17 cellular contexts compared by ENCODE assay signal in the genomic region with DNA sequence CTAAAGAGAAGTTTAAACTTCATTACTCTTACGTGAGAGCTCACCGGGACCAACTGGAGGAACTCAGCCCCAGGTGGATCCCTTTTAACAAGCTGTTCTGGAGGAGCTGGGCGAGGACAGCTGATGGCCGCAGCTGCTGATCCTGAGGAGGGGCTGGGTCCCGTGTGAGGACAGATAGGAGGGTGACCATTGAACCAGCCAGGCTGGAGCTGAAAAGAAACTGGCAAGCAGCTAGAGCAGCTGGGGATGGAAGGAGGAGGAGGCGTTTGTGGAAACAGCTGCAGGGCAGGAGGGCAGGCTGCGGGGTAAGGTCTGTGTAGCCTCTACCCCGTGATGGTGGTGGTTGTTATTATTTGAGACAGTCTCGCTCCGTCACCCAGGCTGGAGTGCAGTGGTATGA.
DNase-seq lines count a peak whose midpoint lies in the region; ATAC-seq, FAIRE-seq and TF ChIP-seq lines count a peak whose summit lies in the region.
"Had no signal": no experiment of that assay in that cellular context is flagged by ENCODE, and none has a peak within 500 bp of the region (broad histone marks: within the 10 kb centered on the region; RNA-seq: fewer than 3 reads in every experiment).

No MANE protein-coding gene starts in this region.

- peak overlapping the region; percentile 32 for H3K4me3 Mint-ChIP-seq in nephron progenitor cell
- H3K4me3 Mint-ChIP-seq: CD8-positive, alpha-beta memory T cell; T-helper 1 cell treated with Interleukin-12 subunit alpha and Interleukin-12 subunit beta and Interleukin-4 antibody, amounts not matched to agents 30 μg/mL and 1 μg/mL, for 36 hours had no signal

- no peak overlapping the region for H3K27ac Mint-ChIP-seq in nephron progenitor cell
- no peak overlapping the region for H3K27ac Mint-ChIP-seq in activated naive CD4-positive, alpha-beta T cell treated with anti-CD3 and anti-CD28 coated beads, Interleukin-2, amount 50 U/mL, for 72 hours
- H3K27ac Mint-ChIP-seq: T-helper 1 cell treated with Interleukin-12 subunit alpha and Interleukin-12 subunit beta and Interleukin-4 antibody, amounts not matched to agents 30 μg/mL and 1 μg/mL, for 36 hours had no signal

- peaks cover 50% of the 10 kb centered on the region for H3K4me1 Mint-ChIP-seq in nephron progenitor cell
- H3K4me1 Mint-ChIP-seq: CD8-positive, alpha-beta memory T cell had no signal

- no peak for TF ChIP-seq RAD21 in A549 (conservative IDR thresholded peaks at IDR 0.05 in 1 of 2, IDR thresholded peaks at IDR 0.05 in 1 of 2)

- H3F3A ChIP-seq in PC-9 (ENCODE audit: insufficient read depth, low read depth): peaks cover 22% of the 10 kb centered on the region

- H3K27me3 ChIP-seq in PC-9 (ENCODE audit: insufficient read depth, low read depth): no peaks in the 10 kb centered on the region

- H3K4me1 ChIP-seq in A549: peaks cover 15% of the 10 kb centered on the region
- H3K4me1 ChIP-seq in PC-9 (replicated peaks; ENCODE audit: insufficient read depth): peaks cover 23% of the 10 kb centered on the region

- H3K9me3 ChIP-seq in A549 (no peaks in the 10 kb centered on the region), PC-9 (ENCODE audit: insufficient read depth, low read depth) (no peaks in the 10 kb centered on the region)

- no TSS peak for BruUV-seq in PC-9 (replicated peaks; lab: Mats Ljungman, UMichigan)

- DNase-seq in A549 (ENCODE audit: low read depth in 1 of 2, low spot score in 1 of 2) (no peak), PC-9 (no peak), fibroblast of villous mesenchyme (ENCODE audit: low read depth) (peak; percentile 72), nephron progenitor cell (no peak), HuH-7.5 (ENCODE audit: low spot score) (no peak)
- no peak for DNase-seq in activated naive CD4-positive, alpha-beta T cell treated with anti-CD3 and anti-CD28 coated beads, Interleukin-2, amount 50 U/mL, for 72 hours (ENCODE audit: low spot score in 2 of 2)
- DNase-seq: activated CD4-positive, CD25-positive, alpha-beta regulatory T cell; activated naive CD4-positive, alpha-beta T cell; CD8-positive, alpha-beta memory T cell; NCI-H1092; stimulated activated naive CD8-positive, alpha-beta T cell treated with anti-CD3 and anti-CD28 coated beads, Interleukin-15, Interleukin-2, amounts not matched to agents 100 U/mL and 50 U/mL, for 24 hours had no signal

- peak overlapping the region; percentile 17; the same call in 1 of the 2 replicates for H2AFZ ChIP-seq in PC-9

- TF ChIP-seq POLR2A in A549 (IDR thresholded peaks at IDR 0.05; ENCODE audit: low read length): no peak

- CTCF ChIA-PET in A549 (lab: Yijun Ruan, JAX): interaction anchor here (0.5 to 3.1 kb wide), 11 partner anchors 9 to 466 kb away, joined by 3 to 32 read pairs (median 4); no protein-coding TSS in a partner anchor
- CTCF ChIA-PET in PC-9 (lab: Charles Lee): interaction anchor here (0.6 kb wide), 1 partner anchor 132 kb away, joined by 4 read pairs; no protein-coding TSS in a partner anchor

- peaks cover 46% of the 10 kb centered on the region for H3K27me3 Mint-ChIP-seq in nephron progenitor cell (ENCODE audit: low read depth, poor library complexity)

- POLR2A ChIA-PET in A549 (lab: Yijun Ruan, JAX): no interaction called here
- POLR2A ChIA-PET in PC-9 (lab: Charles Lee; ENCODE audit: unreplicated experiment): interaction anchor here (0.6 kb wide), 2 partner anchors 26 to 252 kb away, joined by 3 to 4 read pairs; no protein-coding TSS in a partner anchor

- H3K4me3 ChIP-seq in A549 (no peak overlapping the region), PC-9 (peak overlapping the region; percentile 5; the same call in 1 of the 2 replicates), fibroblast of villous mesenchyme (ENCODE audit: low read depth, low read length) (peak overlapping the region; percentile 27)
- H3K4me3 ChIP-seq: K562 had no signal

- ATAC-seq in A549 (peak; percentile 22 to 24; a peak in 4 of 6 replicates), GM21786 (IDR thresholded peaks at IDR 0.05; ENCODE audit: unreplicated experiment) (no peak), HG02571 (IDR thresholded peaks at IDR 0.05; ENCODE audit: unreplicated experiment) (no peak)
- no peak for ATAC-seq in activated naive CD4-positive, alpha-beta T cell treated with anti-CD3 and anti-CD28 coated beads, Interleukin-2, amount 50 U/mL, for 72 hours
- ATAC-seq: stimulated activated naive CD8-positive, alpha-beta T cell treated with anti-CD3 and anti-CD28 coated beads, Interleukin-15, Interleukin-2, amounts not matched to agents 100 U/mL and 50 U/mL, for 24 hours had no signal

- H3K36me3 ChIP-seq in PC-9 (ENCODE audit: low read depth): no peaks in the 10 kb centered on the region

- TF ChIP-seq EP300 in A549 (IDR thresholded peaks at IDR 0.05): no peak

- WGBS in A549 (ENCODE audit: missing lambda C conversion rate): 87% methylated on average over 10 of the region's 10 CpGs

- no peaks in the 10 kb centered on the region for H3K9me2 ChIP-seq in PC-9 (ENCODE audit: insufficient read depth)

- peak overlapping the region; percentile 67 for H3K4me2 ChIP-seq in A549
- H3K4me2 ChIP-seq in PC-9: peak overlapping the region; percentile 60

- intact Hi-C loops in PC-9 (cut with micrococcal nuclease; ENCODE audit: unreplicated experiment): no loop called here

- peak overlapping the region; percentile 61 to 68 for H3K27ac ChIP-seq in A549
- H3K27ac ChIP-seq in PC-9: 0 out of 2 replicates have a peak overlapping the region, but pooled peaks have one; percentile 6

- no peaks in the 10 kb centered on the region for H3K79me2 ChIP-seq in PC-9 (ENCODE audit: low read depth)

- no peaks in the 10 kb centered on the region for H4K20me1 ChIP-seq in PC-9 (ENCODE audit: insufficient read depth)

- no peak for FAIRE-seq in A549 (lab: Jason Lieb, UNC)
- FAIRE-seq: astrocyte, islet of Langerhans, K562 had no signal

- peaks cover 6% of the 10 kb centered on the region for H3K36me3 Mint-ChIP-seq in nephron progenitor cell (ENCODE audit: low read depth)
- no peaks in the 10 kb centered on the region for H3K36me3 Mint-ChIP-seq in activated naive CD4-positive, alpha-beta T cell treated with anti-CD3 and anti-CD28 coated beads, Interleukin-2, amount 50 U/mL, for 72 hours
- H3K36me3 Mint-ChIP-seq: CD8-positive, alpha-beta memory T cell had no signal

- TF ChIP-seq CTCF in A549 (IDR thresholded peaks at IDR 0.05) (no peak), PC-9 (conservative IDR thresholded peaks at IDR 0.05) (no peak), fibroblast of villous mesenchyme (IDR thresholded peaks at IDR 0.05; ENCODE audit: insufficient read depth, low read depth, low read length) (no peak), nephron progenitor cell (IDR thresholded peaks at IDR 0.05) (no peak)

- H3K9me3 Mint-ChIP-seq in nephron progenitor cell: peaks cover 5% of the 10 kb centered on the region
- no peaks in the 10 kb centered on the region for H3K9me3 Mint-ChIP-seq in activated naive CD4-positive, alpha-beta T cell treated with anti-CD3 and anti-CD28 coated beads, Interleukin-2, amount 50 U/mL, for 72 hours
- H3K9me3 Mint-ChIP-seq: CD8-positive, alpha-beta memory T cell; T-helper 1 cell treated with Interleukin-12 subunit alpha and Interleukin-12 subunit beta and Interleukin-4 antibody, amounts not matched to agents 30 μg/mL and 1 μg/mL, for 36 hours had no signal

TF ChIP-seq in A549, 52 proteins besides CTCF, POLR2A, EP300 and RAD21:
- TF ChIP-seq, protein P1, sequence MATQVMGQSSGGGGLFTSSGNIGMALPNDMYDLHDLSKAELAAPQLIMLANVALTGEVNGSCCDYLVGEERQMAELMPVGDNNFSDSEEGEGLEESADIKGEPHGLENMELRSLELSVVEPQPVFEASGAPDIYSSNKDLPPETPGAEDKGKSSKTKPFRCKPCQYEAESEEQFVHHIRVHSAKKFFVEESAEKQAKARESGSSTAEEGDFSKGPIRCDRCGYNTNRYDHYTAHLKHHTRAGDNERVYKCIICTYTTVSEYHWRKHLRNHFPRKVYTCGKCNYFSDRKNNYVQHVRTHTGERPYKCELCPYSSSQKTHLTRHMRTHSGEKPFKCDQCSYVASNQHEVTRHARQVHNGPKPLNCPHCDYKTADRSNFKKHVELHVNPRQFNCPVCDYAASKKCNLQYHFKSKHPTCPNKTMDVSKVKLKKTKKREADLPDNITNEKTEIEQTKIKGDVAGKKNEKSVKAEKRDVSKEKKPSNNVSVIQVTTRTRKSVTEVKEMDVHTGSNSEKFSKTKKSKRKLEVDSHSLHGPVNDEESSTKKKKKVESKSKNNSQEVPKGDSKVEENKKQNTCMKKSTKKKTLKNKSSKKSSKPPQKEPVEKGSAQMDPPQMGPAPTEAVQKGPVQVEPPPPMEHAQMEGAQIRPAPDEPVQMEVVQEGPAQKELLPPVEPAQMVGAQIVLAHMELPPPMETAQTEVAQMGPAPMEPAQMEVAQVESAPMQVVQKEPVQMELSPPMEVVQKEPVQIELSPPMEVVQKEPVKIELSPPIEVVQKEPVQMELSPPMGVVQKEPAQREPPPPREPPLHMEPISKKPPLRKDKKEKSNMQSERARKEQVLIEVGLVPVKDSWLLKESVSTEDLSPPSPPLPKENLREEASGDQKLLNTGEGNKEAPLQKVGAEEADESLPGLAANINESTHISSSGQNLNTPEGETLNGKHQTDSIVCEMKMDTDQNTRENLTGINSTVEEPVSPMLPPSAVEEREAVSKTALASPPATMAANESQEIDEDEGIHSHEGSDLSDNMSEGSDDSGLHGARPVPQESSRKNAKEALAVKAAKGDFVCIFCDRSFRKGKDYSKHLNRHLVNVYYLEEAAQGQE (IDR thresholded peaks at IDR 0.05): no peak
- TF ChIP-seq JUN (IDR thresholded peaks at IDR 0.05): 0 out of 5 replicates have a peak, but pooled peaks of 1 of the 2 experiments have one; percentile 2

Comparison
In these comparisons a context has a peak if more than half of its experiments do, and no peak if none do; other contexts are left out.
1. ATAC-seq: peak in A549 (2 of 2); none in GM21786 (single experiment), HG02571 (single experiment) and activated naive CD4-positive, alpha-beta T cell treated with anti-CD3 and anti-CD28 coated beads, Interleukin-2, amount 50 U/mL, for 72 hours (0 of 2).